In genomic region chr10:63273575-63273974, GRCh38 we compare ENCODE assay signal across 10 cellular contexts.
DNase-seq lines count a peak whose midpoint lies in the region; ATAC-seq lines count a peak whose summit lies in the region.
"Had no signal": no experiment of that assay in that cellular context is flagged by ENCODE, and none has a peak within 500 bp of the region (broad histone marks: within the 10 kb centered on the region; RNA-seq: fewer than 3 reads in every experiment).

No MANE protein-coding gene starts in this region.

- ATAC-seq in activated naive CD4-positive, alpha-beta T cell treated with anti-CD3 and anti-CD28 coated beads, Interleukin-2, amount 50 U/mL, for 72 hours, result no peak
- ATAC-seq in naive B cell (ENCODE audit: low read depth in 2 of 2) (peak; percentile 53 to 57), HG03565 (IDR thresholded peaks at IDR 0.05; ENCODE audit: unreplicated experiment) (no peak)

- H3K9me3 ChIP-seq in CD8-positive, alpha-beta memory T cell (ENCODE audit: low read length), result no peaks in the 10 kb centered on the region
- H3K9me3 ChIP-seq in Karpas-422 (ENCODE audit: low read length) (no peaks in the 10 kb centered on the region), mesenchymal stem cell (ENCODE audit: control insufficient read depth, low read length) (no peaks in the 10 kb centered on the region)
- H3K9me3 ChIP-seq: prostate gland had no signal

- H2AK5ac ChIP-seq in mesenchymal stem cell (ENCODE audit: low read length, severe bottlenecking), result no peak overlapping the region

- H3K9me3 Mint-ChIP-seq in CD8-positive, alpha-beta memory T cell, result no peaks in the 10 kb centered on the region
- H3K9me3 Mint-ChIP-seq in activated naive CD4-positive, alpha-beta T cell treated with anti-CD3 and anti-CD28 coated beads, Interleukin-2, amount 50 U/mL, for 72 hours, result no peaks in the 10 kb centered on the region
- no peaks in the 10 kb centered on the region for H3K9me3 Mint-ChIP-seq in naive B cell

- peak overlapping the region in 6 of 7 donors; percentile 26 to 63 (median 59) for H3K4me3 Mint-ChIP-seq in CD8-positive, alpha-beta memory T cell
- peak overlapping the region; percentile 41 to 87 (median 72) for H3K4me3 Mint-ChIP-seq in naive B cell

- H3K36me3 ChIP-seq in CD8-positive, alpha-beta memory T cell (ENCODE audit: insufficient read depth, low read length), result no peaks in the 10 kb centered on the region
- H3K36me3 ChIP-seq in Karpas-422 (ENCODE audit: insufficient read depth, low read length) (no peaks in the 10 kb centered on the region), mesenchymal stem cell (ENCODE audit: control insufficient read depth in 1 of 2, insufficient read depth in 2 of 2, low read depth in 1 of 2, low read length in 2 of 2) (no peaks in the 10 kb centered on the region)
- H3K36me3 ChIP-seq: prostate gland had no signal

- no peak overlapping the region for H3K14ac ChIP-seq in mesenchymal stem cell (ENCODE audit: low read length in 2 of 2)

- peaks cover 0 to 4% (median 0%) of the 10 kb centered on the region in 3 donors for H3K36me3 Mint-ChIP-seq in CD8-positive, alpha-beta memory T cell
- peaks cover 0 to 4% of the 10 kb centered on the region in 2 donors for H3K36me3 Mint-ChIP-seq in activated naive CD4-positive, alpha-beta T cell treated with anti-CD3 and anti-CD28 coated beads, Interleukin-2, amount 50 U/mL, for 72 hours
- H3K36me3 Mint-ChIP-seq in naive B cell, result no peaks in the 10 kb centered on the region

- H3K9ac ChIP-seq in Karpas-422 (ENCODE audit: low read length) (no peak overlapping the region), mesenchymal stem cell (ENCODE audit: low read length) (no peak overlapping the region)

- no peak overlapping the region for H2BK15ac ChIP-seq in mesenchymal stem cell (ENCODE audit: low read depth, poor library complexity, severe bottlenecking)

- peak in 2 of 5 donors; percentile 58 for DNase-seq in CD8-positive, alpha-beta memory T cell
- no peak for DNase-seq in Karpas-422
- no peak for DNase-seq in activated naive CD4-positive, alpha-beta T cell treated with anti-CD3 and anti-CD28 coated beads, Interleukin-2, amount 50 U/mL, for 72 hours (ENCODE audit: low spot score in 2 of 2)
- DNase-seq in naive B cell, result peak; percentile 65
- DNase-seq in T1000 (lab: John Stamatoyannopoulos, UW), result no peak
- no peak for DNase-seq in NCI-H446 (lab: John Stamatoyannopoulos, UW)
- no peak for DNase-seq in mesenchymal stem cell
- DNase-seq: stimulated activated CD8-positive, alpha-beta memory T cell treated with anti-CD3 and anti-CD28 coated beads, Interleukin-4, amount 100 ng/mL, for 48 hours had no signal

- H3K18ac ChIP-seq in mesenchymal stem cell (ENCODE audit: low read depth in 1 of 2, low read length in 2 of 2), result no peak overlapping the region

- H3K4me1 ChIP-seq in CD8-positive, alpha-beta memory T cell (ENCODE audit: insufficient read depth, low read length), result peaks cover 28% of the 10 kb centered on the region
- H3K4me1 ChIP-seq in Karpas-422 (ENCODE audit: low read length) (peaks cover 41% of the 10 kb centered on the region), mesenchymal stem cell (ENCODE audit: control insufficient read depth, insufficient read depth, low read depth, low read length) (peaks cover 8% of the 10 kb centered on the region)
- H3K4me1 ChIP-seq: prostate gland had no signal

- H4K20me1 ChIP-seq in Karpas-422 (ENCODE audit: insufficient read depth, low read depth, low read length), result no peaks in the 10 kb centered on the region

- H3K4me2 ChIP-seq in Karpas-422 (ENCODE audit: low read depth, low read length, poor library complexity, severe bottlenecking) (peak overlapping the region; percentile 29), mesenchymal stem cell (ENCODE audit: low read length, poor library complexity, severe bottlenecking) (no peak overlapping the region)

- H4K8ac ChIP-seq in mesenchymal stem cell (ENCODE audit: low read length), result no peak overlapping the region

- peak overlapping the region; percentile 87 to 99 (median 92) for H3K27ac Mint-ChIP-seq in CD8-positive, alpha-beta memory T cell
- peak overlapping the region; percentile 75 to 81 for H3K27ac Mint-ChIP-seq in activated naive CD4-positive, alpha-beta T cell treated with anti-CD3 and anti-CD28 coated beads, Interleukin-2, amount 50 U/mL, for 72 hours
- H3K27ac Mint-ChIP-seq in naive B cell, result peak overlapping the region; percentile 96 to 99 (median 98)

- no peak overlapping the region for H3K23ac ChIP-seq in mesenchymal stem cell (ENCODE audit: low read length in 2 of 2)

- no peak overlapping the region for H4K91ac ChIP-seq in mesenchymal stem cell (ENCODE audit: low read length)

- no peak overlapping the region for H2BK120ac ChIP-seq in mesenchymal stem cell (ENCODE audit: low read depth, low read length)

- peak overlapping the region; percentile 44 for H3K27ac ChIP-seq in CD8-positive, alpha-beta memory T cell (ENCODE audit: low read depth, low read length)
- peak overlapping the region; percentile 52; the same call in 1 of the 2 replicates for H3K27ac ChIP-seq in Karpas-422 (ENCODE audit: low read length)
- no peak overlapping the region for H3K27ac ChIP-seq in mesenchymal stem cell (ENCODE audit: low read length, poor library complexity, severe bottlenecking)
- H3K27ac ChIP-seq: prostate gland had no signal

- H3K79me1 ChIP-seq in mesenchymal stem cell (replicated peaks; ENCODE audit: low read length, poor library complexity, severe bottlenecking), result peaks cover 10% of the 10 kb centered on the region

- H2BK5ac ChIP-seq in mesenchymal stem cell (ENCODE audit: low read depth, low read length, poor library complexity, severe bottlenecking), result no peak overlapping the region

- H3K4me3 ChIP-seq in CD8-positive, alpha-beta memory T cell (ENCODE audit: low read length), result no peak overlapping the region
- H3K4me3 ChIP-seq in Karpas-422 (ENCODE audit: low read length) (no peak overlapping the region), mesenchymal stem cell (ENCODE audit: insufficient read depth in 1 of 2, low read depth in 1 of 2, low read length in 2 of 2) (no peak overlapping the region)
- H3K4me3 ChIP-seq: prostate gland had no signal

- no peaks in the 10 kb centered on the region for H3K27me3 Mint-ChIP-seq in CD8-positive, alpha-beta memory T cell
- no peaks in the 10 kb centered on the region for H3K27me3 Mint-ChIP-seq in naive B cell

- no peaks in the 10 kb centered on the region for H3K27me3 ChIP-seq in CD8-positive, alpha-beta memory T cell (ENCODE audit: insufficient read depth, low read length, poor library complexity, severe bottlenecking)
- no peaks in the 10 kb centered on the region for H3K27me3 ChIP-seq in Karpas-422 (ENCODE audit: low read length)
- H3K27me3 ChIP-seq in mesenchymal stem cell (ENCODE audit: control insufficient read depth in 1 of 2, insufficient read depth in 1 of 2, low read length in 2 of 2), result no peaks in the 10 kb centered on the region

- peaks cover 19 to 36% (median 30%) of the 10 kb centered on the region in 3 donors for H3K4me1 Mint-ChIP-seq in CD8-positive, alpha-beta memory T cell
- peaks cover 15 to 45% (median 23%) of the 10 kb centered on the region in 3 donors for H3K4me1 Mint-ChIP-seq in naive B cell

- H3K9me2 ChIP-seq in Karpas-422 (replicated peaks; ENCODE audit: insufficient read depth, low read length), result no peaks in the 10 kb centered on the region

- H3K4ac ChIP-seq in mesenchymal stem cell (ENCODE audit: low read depth in 1 of 2, low read length in 2 of 2), result no peak overlapping the region

- no peak overlapping the region for H2AFZ ChIP-seq in Karpas-422 (ENCODE audit: low read length)
- H2AFZ ChIP-seq in mesenchymal stem cell (ENCODE audit: low read depth, low read length), result no peak overlapping the region

- POLR2A ChIA-PET in CD8-positive, alpha-beta memory T cell (lab: Charles Lee), result no interaction called here

- peaks cover 9% of the 10 kb centered on the region for H3K79me2 ChIP-seq in Karpas-422 (ENCODE audit: low read length)

- H2BK12ac ChIP-seq in mesenchymal stem cell (ENCODE audit: low read length in 2 of 2), result no peak overlapping the region

- CTCF ChIA-PET in CD8-positive, alpha-beta memory T cell (lab: Charles Lee), result interaction anchor here (1.0 to 1.5 kb wide), 4 partner anchors 16 to 357 kb away, joined by 3 read pairs; no protein-coding TSS in a partner anchor

Comparison
In these comparisons a context has a peak if more than half of its experiments do, and no peak if none do; other contexts are left out.
1. ATAC-seq: peak in naive B cell (2 of 2); none in activated naive CD4-positive, alpha-beta T cell treated with anti-CD3 and anti-CD28 coated beads, Interleukin-2, amount 50 U/mL, for 72 hours (0 of 2) and HG03565 (single experiment).
2. Peak in every context shown above with its lines, with median percentiles within 50 percentile points of each other: H3K27ac Mint-ChIP-seq.